Comparison of ENCODE assay signal across 20 cellular contexts in the genomic region with DNA sequence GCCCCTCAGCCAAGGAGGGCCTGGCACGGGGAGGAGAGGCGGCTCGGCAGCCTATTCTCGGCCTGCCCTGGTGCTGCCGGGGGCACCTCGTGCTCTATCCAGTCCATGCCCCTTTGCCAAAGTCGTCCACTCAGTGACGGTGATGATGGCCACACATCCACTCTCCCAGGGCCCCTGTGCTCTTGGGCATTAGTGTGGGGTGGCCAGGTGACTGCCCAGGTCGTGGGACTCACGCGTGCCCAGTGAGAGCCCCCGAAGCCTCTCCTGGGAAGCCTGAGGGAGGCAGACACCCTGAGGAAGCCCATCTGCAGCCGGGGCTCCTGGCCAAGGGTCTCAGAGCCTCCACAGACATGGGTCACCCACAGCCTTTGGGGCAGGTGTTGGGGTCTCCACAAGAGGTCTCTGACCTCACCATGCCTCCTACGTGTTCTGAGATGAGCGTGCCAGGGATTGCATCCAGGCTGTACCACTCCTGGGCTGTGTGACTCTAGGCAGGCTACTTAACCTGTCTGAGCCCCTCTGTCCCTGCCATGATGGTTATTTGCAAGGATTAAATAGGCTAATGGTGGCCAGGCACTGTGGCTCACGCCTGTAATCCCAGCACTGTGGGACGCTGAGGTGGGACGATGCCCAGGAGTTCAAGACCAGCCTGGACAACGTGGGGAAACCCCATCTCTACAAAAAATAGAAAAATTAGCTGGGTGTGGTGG. TPM values are rescaled to one million over a fixed set of nuclear protein-coding genes. Genes with fewer than 3 reads are reported as not detected.
DNase-seq lines count a peak whose midpoint lies in the region; ATAC-seq, FAIRE-seq and TF ChIP-seq lines count a peak whose summit lies in the region.
"Had no signal": no experiment of that assay in that cellular context is flagged by ENCODE, and none has a peak within 500 bp of the region (broad histone marks: within the 10 kb centered on the region; RNA-seq: fewer than 3 reads in every experiment).

No MANE protein-coding gene starts in this region.

- H3K9me2 ChIP-seq in PC-9 (ENCODE audit: insufficient read depth) (no peaks in the 10 kb centered on the region), hepatocyte (replicated peaks; ENCODE audit: insufficient read depth) (no peaks in the 10 kb centered on the region)

- intact Hi-C loops in PC-9 (cut with micrococcal nuclease; ENCODE audit: unreplicated experiment), result no loop called here

- CTCF ChIA-PET in PC-9 (lab: Charles Lee), result no interaction called here

- H3K27ac ChIP-seq in PC-9, result no peak overlapping the region
- H3K27ac ChIP-seq in hepatocyte, result no peak overlapping the region
- peak overlapping the region; percentile 90 to 91 for H3K27ac ChIP-seq in thoracic aorta

- H4K20me1 ChIP-seq in PC-9 (ENCODE audit: insufficient read depth) (no peaks in the 10 kb centered on the region), hepatocyte (ENCODE audit: insufficient read depth, poor library complexity, severe bottlenecking) (peaks cover 16% of the 10 kb centered on the region)

- peaks cover 73% of the 10 kb centered on the region for H3K4me1 ChIP-seq in PC-9 (replicated peaks; ENCODE audit: insufficient read depth)
- H3K4me1 ChIP-seq in hepatocyte (ENCODE audit: insufficient read depth), result peaks cover 4% of the 10 kb centered on the region
- peaks cover 44 to 99% of the 10 kb centered on the region in 2 donors for H3K4me1 ChIP-seq in thoracic aorta (ENCODE audit: control insufficient read depth in 1 of 2, low read depth in 2 of 2)

- H3K79me2 ChIP-seq in PC-9 (ENCODE audit: low read depth) (peaks cover 80% of the 10 kb centered on the region), hepatocyte (peaks cover 63% of the 10 kb centered on the region)

- H3K4me3 ChIP-seq in PC-9 (no peak overlapping the region), bronchial epithelial cell (ENCODE audit: low read depth, low read length) (no peak overlapping the region), hepatocyte (no peak overlapping the region), thoracic aorta (no peak overlapping the region)
- H3K4me3 ChIP-seq: mucosa of descending colon had no signal

- POLR2A ChIA-PET in PC-9 (lab: Charles Lee; ENCODE audit: unreplicated experiment), result interaction anchor here (0.5 kb wide), 1 partner anchor 188 kb away, joined by 5 read pairs; the partner anchor contains the start of gene SCLY

- ATAC-seq in thoracic aorta (ENCODE audit: insufficient number of reproducible peaks, low FRiP score, low read depth), result no peak
- no peak for ATAC-seq in GM21390 (IDR thresholded peaks at IDR 0.05; ENCODE audit: unreplicated experiment)
- ATAC-seq: mucosa of descending colon, SK-N-SH treated with all-trans-retinoic acid at 6 μM for 48 hours had no signal

- no peak overlapping the region for H2AFZ ChIP-seq in PC-9
- H2AFZ ChIP-seq in hepatocyte, result no peak overlapping the region

- 94% methylated on average over 19 of the region's 19 CpGs for WGBS in hepatocyte (ENCODE audit: low lambda C conversion rate, missing lambda C conversion rate)

- peaks cover 36% of the 10 kb centered on the region for H3F3A ChIP-seq in PC-9 (ENCODE audit: insufficient read depth, low read depth)

- H3K27me3 ChIP-seq in PC-9 (ENCODE audit: insufficient read depth, low read depth) (no peaks in the 10 kb centered on the region), bronchial epithelial cell (ENCODE audit: control insufficient read depth, insufficient read depth, low read length) (no peaks in the 10 kb centered on the region), hepatocyte (no peaks in the 10 kb centered on the region), thoracic aorta (replicated peaks; ENCODE audit: insufficient read depth) (no peaks in the 10 kb centered on the region)

- peak; percentile 28 for FAIRE-seq in bronchial epithelial cell (lab: Jason Lieb, UNC)
- FAIRE-seq: D721Med, GM12892, H54 had no signal

- peak overlapping the region; percentile 86; the same call in 1 of the 2 replicates for H3K4me2 ChIP-seq in PC-9
- H3K4me2 ChIP-seq in hepatocyte, result no peak overlapping the region

- no peak for TF ChIP-seq CTCF in PC-9 (conservative IDR thresholded peaks at IDR 0.05)
- TF ChIP-seq CTCF in bronchial epithelial cell (IDR thresholded peaks at IDR 0.05; ENCODE audit: insufficient read depth, low read length, severe bottlenecking), result no peak
- TF ChIP-seq CTCF in hepatocyte (IDR thresholded peaks at IDR 0.05; ENCODE audit: poor library complexity), result no peak
- no peak for TF ChIP-seq CTCF in thoracic aorta (IDR thresholded peaks at IDR 0.05)

- DNase-seq in PC-9, result no peak
- no peak for DNase-seq in bronchial epithelial cell (ENCODE audit: low read depth)
- DNase-seq in hepatocyte (ENCODE audit: low spot score), result peak; percentile 2
- no peak for DNase-seq in thoracic aorta (ENCODE audit: low spot score)
- DNase-seq in HT-29 (ENCODE audit: low spot score), result no peak
- no peak for DNase-seq in stimulated activated naive CD4-positive, alpha-beta T cell (lab: John Stamatoyannopoulos, UW)
- DNase-seq: activated CD4-positive, alpha-beta T cell treated with anti-CD3 and anti-CD28 coated beads for 48 hours; activated gamma-delta T cell treated with Interleukin-2 at 50 U/mL for 16 hours; effector memory CD4-positive, alpha-beta T cell; erythroblast; foreskin fibroblast; immature natural killer cell; NCI-H1694 treated with DMSO at 0.1 percent for 48 hours; RPMI8226 had no signal

- H3K36me3 ChIP-seq in PC-9 (ENCODE audit: low read depth) (no peaks in the 10 kb centered on the region), bronchial epithelial cell (ENCODE audit: control insufficient read depth, insufficient read depth, low read length) (no peaks in the 10 kb centered on the region), hepatocyte (replicated peaks; ENCODE audit: insufficient read depth, low read depth) (no peaks in the 10 kb centered on the region), thoracic aorta (peaks cover 2% of the 10 kb centered on the region)

- BruUV-seq in PC-9 (replicated peaks; lab: Mats Ljungman, UMichigan), result no TSS peak

- H3K9me3 ChIP-seq in PC-9 (ENCODE audit: insufficient read depth, low read depth), result no peaks in the 10 kb centered on the region
- no peaks in the 10 kb centered on the region for H3K9me3 ChIP-seq in hepatocyte (ENCODE audit: low read depth)
- H3K9me3 ChIP-seq in thoracic aorta, result no peaks in the 10 kb centered on the region
- H3K9me3 ChIP-seq: mucosa of descending colon had no signal

RNA-seq across cellular contexts. Expression of gene RAMP1, which starts 12.9 kb away (rescaled TPM):
- total RNA-seq in PC-9 (2021), result 48.5 and 48.7 TPM in 2 replicates
- 2.1 and 2.3 TPM in 2 replicates for total RNA-seq in bronchial epithelial cell
- 134 and 156 TPM in 2 replicates for total RNA-seq in hepatocyte
- polyA plus RNA-seq in hepatocyte, result 329 and 383 TPM in 2 replicates
- 100 to 1,000 TPM; 246 to 525 TPM for total RNA-seq in thoracic aorta
- total RNA-seq in HT-29 (2014; rRNA removed; shearing (Covaris generic)), result 36.5 and 56.0 TPM in 2 replicates

Comparison
In these comparisons a context has a peak if more than half of its experiments do, and no peak if none do; other contexts are left out.
1. H3K27ac ChIP-seq: peak in thoracic aorta (2 of 2); none in PC-9 (single experiment) and hepatocyte (single experiment).
2. RNA of gene RAMP1, which starts 12.9 kb away (total RNA-seq): 246 to 525 TPM in thoracic aorta, 134 to 156 TPM in hepatocyte, 36.5 to 56.0 TPM in HT-29 and 48.5 to 48.7 TPM in PC-9; 2.1 to 2.3 TPM in bronchial epithelial cell; every median in the first group is over 10 times any median in the second.